ENCODE assay signal across 8 cellular contexts in the genomic region with DNA sequence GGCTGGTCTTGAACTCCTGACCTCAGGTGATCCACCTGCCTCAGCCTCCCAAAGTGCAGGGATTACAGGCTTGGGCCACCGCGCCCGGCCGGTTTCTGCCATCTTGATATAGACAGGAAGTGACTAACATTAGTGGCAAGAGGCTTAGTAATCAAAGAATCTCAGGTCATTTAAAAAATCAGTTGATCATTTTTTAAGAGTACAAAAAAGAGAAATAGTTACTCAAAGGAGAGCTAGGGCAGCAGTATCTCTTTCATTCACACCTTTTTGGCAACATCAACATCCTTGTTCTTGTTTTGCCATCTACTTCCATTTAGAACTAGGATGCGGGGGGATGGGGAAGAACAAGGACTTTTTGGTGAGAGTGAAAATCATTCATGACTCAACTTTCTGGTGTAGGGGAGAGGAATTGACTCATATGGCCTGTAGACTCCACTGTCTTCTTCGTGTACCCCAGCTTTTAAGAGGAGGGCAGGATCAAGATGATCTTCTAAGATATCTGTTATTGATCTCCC. TPM values are rescaled to one million over a fixed set of nuclear protein-coding genes. Genes with fewer than 3 reads are reported as not detected.
DNase-seq lines count a peak whose midpoint lies in the region; ATAC-seq and TF ChIP-seq lines count a peak whose summit lies in the region.

No MANE protein-coding gene starts in this region.

- no peak overlapping the region for H3K27ac ChIP-seq in Peyer's patch

- ATAC-seq in memory B cell (ENCODE audit: low read depth) (no peak), GM18505 (IDR thresholded peaks at IDR 0.05; ENCODE audit: unreplicated experiment) (no peak)

- H3K36me3 ChIP-seq in Peyer's patch = no peaks in the 10 kb centered on the region

- no peaks in the 10 kb centered on the region for H3K9me3 ChIP-seq in Peyer's patch

- no peak overlapping the region for H3K4me3 Mint-ChIP-seq in memory B cell

- H3K4me1 ChIP-seq in Peyer's patch = peaks cover 0 to 20% (median 3%) of the 10 kb centered on the region in 4 donors

- peak; percentile 78 for DNase-seq in EH (ENCODE audit: low read depth)
- peak; percentile 71 for DNase-seq in NCI-H226
- peak; percentile 29 for DNase-seq in activated T-cell treated with anti-CD3 and anti-CD28 coated beads, Interleukin-2, amount 50 U/mL, for 1 hour
- DNase-seq in memory B cell (ENCODE audit: low spot score in 2 of 2) = no peak
- no peak for DNase-seq in Peyer's patch
- DNase-seq in islet precursor cell = no peak
- no peak for DNase-seq in HuH-7 (ENCODE audit: low spot score)

- peaks cover 0 to 3% of the 10 kb centered on the region in 2 donors for H3K27me3 ChIP-seq in Peyer's patch

- TF ChIP-seq CTCF in Peyer's patch (IDR thresholded peaks at IDR 0.05) = no peak

- peaks cover 26% of the 10 kb centered on the region for H3K4me1 Mint-ChIP-seq in memory B cell

- TF ChIP-seq POLR2A in Peyer's patch (IDR thresholded peaks at IDR 0.05) (no peak), GM18505 (IDR thresholded peaks at IDR 0.05; ENCODE audit: borderline replicate concordance, extremely low read depth, insufficient read depth, insufficient read length) (no peak)

- no peak overlapping the region for H3K4me3 ChIP-seq in Peyer's patch

- H3K27me3 Mint-ChIP-seq in memory B cell = no peaks in the 10 kb centered on the region

- H3K9me3 Mint-ChIP-seq in memory B cell = no peaks in the 10 kb centered on the region

- H3K36me3 Mint-ChIP-seq in memory B cell = no peaks in the 10 kb centered on the region

- H3K27ac Mint-ChIP-seq in memory B cell = peak overlapping the region; percentile 45

RNA-seq across cellular contexts. Expression of a gene that starts 8.8 kb away (rescaled TPM):
- total RNA-seq in Peyer's patch = under 1 TPM in 2 of 4 donors, not detected in 2; 0.40 to 0.57 TPM

RNA-seq across cellular contexts. Expression of a gene that starts 19.5 kb away (rescaled TPM):
- 10 to 100 TPM in 3 of 4 donors, 1 to 10 TPM in 1; 7.7 to 23.1 (median 16.3) TPM for total RNA-seq in Peyer's patch

RNA-seq across cellular contexts. Expression of a gene that starts 23.1 kb away (rescaled TPM):
- 10 to 100 TPM in 1 of 4 donors, 1 to 10 TPM in 1, under 1 TPM in 1, not detected in 1; 0.85 to 47.0 (median 5.0) TPM for total RNA-seq in Peyer's patch

RNA-seq across cellular contexts. Expression of a gene that starts 36.0 kb away (rescaled TPM):
- total RNA-seq in Peyer's patch = 10 to 100 TPM; 15.5 to 21.4 (median 20.8) TPM

Comparison
In these comparisons a context has a peak if more than half of its experiments do, and no peak if none do; other contexts are left out.
1. DNase-seq: peak in EH (single experiment), NCI-H226 (single experiment) and activated T-cell treated with anti-CD3 and anti-CD28 coated beads, Interleukin-2, amount 50 U/mL, for 1 hour (single experiment); none in memory B cell (0 of 2), Peyer's patch (0 of 3), islet precursor cell (single experiment) and HuH-7 (single experiment).